Comparison of ENCODE assay signal across 8 cellular contexts in genomic region chr7:76914361-76914760, GRCh38.
DNase-seq lines count a peak whose midpoint lies in the region; ATAC-seq, FAIRE-seq and TF ChIP-seq lines count a peak whose summit lies in the region.
"Not testable (repeated sequence)": the region's sequence is repeated elsewhere in the genome, so short reads cannot be mapped to it uniquely, and the experiment has no call there.

No MANE protein-coding gene starts in this region.

- not testable (repeated sequence) for H3K4me1 ChIP-seq in A673 (ENCODE audit: insufficient read depth, low read length, poor library complexity, severe bottlenecking); GM23338 (ENCODE audit: insufficient read depth); mesendoderm (ENCODE audit: control insufficient read depth, low read depth, low read length)

- H3K36me3 ChIP-seq in A673 (ENCODE audit: insufficient read depth, low read length, poor library complexity, severe bottlenecking); GM23338 (ENCODE audit: insufficient read depth); mesendoderm (ENCODE audit: control insufficient read depth, insufficient read depth, low read length): not testable (repeated sequence)

- not testable (repeated sequence) for H3K4me3 ChIP-seq in A673 (ENCODE audit: low read depth, low read length, poor library complexity, severe bottlenecking); GM23338; epithelial cell of esophagus (ENCODE audit: low read length); mesendoderm (ENCODE audit: low read length)

- H3K9me3 ChIP-seq in A673 (ENCODE audit: low read depth, low read length, poor library complexity, severe bottlenecking): not testable (repeated sequence)

- H2BK120ac ChIP-seq in mesendoderm (ENCODE audit: low read depth, low read length): not testable (repeated sequence)

- peak overlapping the region; percentile 56 for H3K27ac Mint-ChIP-seq in GM23338
- H3K27ac Mint-ChIP-seq in stimulated activated memory B cell treated with anti-CD40 and anti-IgM and Interleukin-4, amounts not matched to agents 10 μg/mL and 1 μg/mL and 100 μg/mL, for 72 hours: not testable (repeated sequence)

- H3K4me3 Mint-ChIP-seq in GM23338; stimulated activated memory B cell treated with anti-CD40 and anti-IgM and Interleukin-4, amounts not matched to agents 10 μg/mL and 1 μg/mL and 100 μg/mL, for 72 hours: not testable (repeated sequence)

- POLR2A ChIA-PET in A673 (lab: Charles Lee; ENCODE audit: low non-redundant PET): not testable (repeated sequence)

- H3K79me2 ChIP-seq in GM23338 (replicated peaks; ENCODE audit: insufficient read depth); mesendoderm (ENCODE audit: control insufficient read depth, insufficient read depth, low read length): not testable (repeated sequence)

- ATAC-seq in GM23338: not testable (repeated sequence)
- peak; percentile 42 for ATAC-seq in HG03442 (IDR thresholded peaks at IDR 0.05; ENCODE audit: unreplicated experiment)
- ATAC-seq in stimulated activated memory B cell treated with anti-CD40 and anti-IgM and Interleukin-4, amounts not matched to agents 10 μg/mL and 1 μg/mL and 100 μg/mL, for 72 hours: peak; percentile 89

- FAIRE-seq in GM12892 (lab: Jason Lieb, UNC): peak; percentile 40

- H2AFZ ChIP-seq in GM23338: not testable (repeated sequence)

- no CpG with 5 or more reads among the region's 1 CpG for WGBS in mesendoderm (ENCODE audit: extremely low coverage, insufficient coverage, low lambda C conversion rate)

- H4K20me1 ChIP-seq in GM23338 (replicated peaks; ENCODE audit: insufficient read depth): not testable (repeated sequence)

- H3K4ac ChIP-seq in mesendoderm (ENCODE audit: low read depth, low read length): not testable (repeated sequence)

- not testable (repeated sequence) for H3K23ac ChIP-seq in mesendoderm (ENCODE audit: low read length)

- not testable (repeated sequence) for TF ChIP-seq POLR2A in GM12892 (IDR thresholded peaks at IDR 0.05; ENCODE audit: low read depth, low read length)

- H3K4me2 ChIP-seq in GM23338; mesendoderm (ENCODE audit: low read length): not testable (repeated sequence)

- H3K27me3 ChIP-seq in A673 (replicated peaks; ENCODE audit: insufficient read depth, low read depth, low read length, poor library complexity); GM23338 (ENCODE audit: insufficient read depth); mesendoderm (ENCODE audit: insufficient read depth, low read length, poor library complexity): not testable (repeated sequence)

- not testable (repeated sequence) for H3K36me3 Mint-ChIP-seq in GM23338 (ENCODE audit: low read depth); stimulated activated memory B cell treated with anti-CD40 and anti-IgM and Interleukin-4, amounts not matched to agents 10 μg/mL and 1 μg/mL and 100 μg/mL, for 72 hours

- not testable (repeated sequence) for H3K56ac ChIP-seq in mesendoderm (ENCODE audit: low read length)

- H3K4me1 Mint-ChIP-seq in GM23338: peaks cover 14% of the 10 kb centered on the region
- not testable (repeated sequence) for H3K4me1 Mint-ChIP-seq in stimulated activated memory B cell treated with anti-CD40 and anti-IgM and Interleukin-4, amounts not matched to agents 10 μg/mL and 1 μg/mL and 100 μg/mL, for 72 hours

- BruUV-seq in A673 (replicated peaks; lab: Mats Ljungman, UMichigan): not testable (repeated sequence)

- H3K27me3 Mint-ChIP-seq in GM23338 (ENCODE audit: insufficient read depth, low read depth, poor library complexity); stimulated activated memory B cell treated with anti-CD40 and anti-IgM and Interleukin-4, amounts not matched to agents 10 μg/mL and 1 μg/mL and 100 μg/mL, for 72 hours: not testable (repeated sequence)

- not testable (repeated sequence) for H2BK15ac ChIP-seq in mesendoderm (replicated peaks; ENCODE audit: low read depth)

- not testable (repeated sequence) for TF ChIP-seq CTCF in A673 (conservative IDR thresholded peaks at IDR 0.05; ENCODE audit: low read depth, low read length); GM23338 (conservative IDR thresholded peaks at IDR 0.05; ENCODE audit: low read depth in 2 of 2); epithelial cell of esophagus (IDR thresholded peaks at IDR 0.05; ENCODE audit: insufficient read depth, low read depth, low read length, missing control alignments)

- DNase-seq in A673 (ENCODE audit: low spot score) (peak; percentile 37), NCI-H2196 (lab: John Stamatoyannopoulos, UW; ENCODE audit: unreplicated experiment) (peak; percentile 4), epithelial cell of esophagus (ENCODE audit: low read depth) (peak; percentile 22), mesendoderm (peak; percentile 34)
- DNase-seq in GM12892 (ENCODE audit: insufficient read length); GM23338 (ENCODE audit: low spot score): not testable (repeated sequence)

- not testable (repeated sequence) for H3K27ac ChIP-seq in A673 (ENCODE audit: low read depth, low read length, poor library complexity, severe bottlenecking); GM23338 (ENCODE audit: low read depth); mesendoderm (ENCODE audit: low read depth, low read length)

- H4K8ac ChIP-seq in mesendoderm (ENCODE audit: low read depth, low read length): not testable (repeated sequence)

- not testable (repeated sequence) for H3K18ac ChIP-seq in mesendoderm (ENCODE audit: low read length)

- H3F3A ChIP-seq in GM23338 (replicated peaks; ENCODE audit: low read depth): not testable (repeated sequence)

- H2AK5ac ChIP-seq in mesendoderm (ENCODE audit: low read length): not testable (repeated sequence)

- H3K79me1 ChIP-seq in mesendoderm (ENCODE audit: low read length): not testable (repeated sequence)

- H3K9me3 Mint-ChIP-seq in GM23338; stimulated activated memory B cell treated with anti-CD40 and anti-IgM and Interleukin-4, amounts not matched to agents 10 μg/mL and 1 μg/mL and 100 μg/mL, for 72 hours: not testable (repeated sequence)

- H2BK5ac ChIP-seq in mesendoderm (ENCODE audit: low read length): not testable (repeated sequence)

- CTCF ChIA-PET in A673 (lab: Charles Lee): not testable (repeated sequence)

- not testable (repeated sequence) for H3K9ac ChIP-seq in mesendoderm (ENCODE audit: low read length)

- H4K5ac ChIP-seq in mesendoderm (ENCODE audit: low read length): not testable (repeated sequence)

- H3K9me2 ChIP-seq in GM23338 (ENCODE audit: insufficient read depth): not testable (repeated sequence)

- intact Hi-C loops in A673 (cut with micrococcal nuclease; ENCODE audit: unreplicated experiment): not testable (repeated sequence)
